Comparison of ENCODE assay signal across 4 cellular contexts in genomic region chr12:52795332-52795674, GRCh38. TPM values are rescaled to one million over a fixed set of nuclear protein-coding genes. Genes with fewer than 3 reads are reported as not detected.
"Had no signal": no experiment of that assay in that cellular context is flagged by ENCODE, and none has a peak within 500 bp of the region (broad histone marks: within the 10 kb centered on the region; RNA-seq: fewer than 3 reads in every experiment).

No MANE protein-coding gene starts in this region.

RNA-seq across cellular contexts. Expression of gene KRT3, which starts 0.6 kb away (rescaled TPM):
- total RNA-seq: LHCN-M2, M059J, MCF 10A, NCI-H460 had no signal

RNA-seq across cellular contexts. Expression of gene KRT76, which starts 18.2 kb away (rescaled TPM):
- total RNA-seq: LHCN-M2, M059J, MCF 10A, NCI-H460 had no signal

RNA-seq across cellular contexts. Expression of gene KRT4, which starts 18.6 kb away (rescaled TPM):
- total RNA-seq: LHCN-M2, M059J, MCF 10A, NCI-H460 had no signal

RNA-seq across cellular contexts. Expression of gene KRT79, which starts 38.8 kb away (rescaled TPM):
- total RNA-seq: LHCN-M2, M059J, MCF 10A, NCI-H460 had no signal

RNA-seq across cellular contexts. Expression of gene KRT78, which starts 53.5 kb away (rescaled TPM):
- total RNA-seq: LHCN-M2, MCF 10A, NCI-H460 had no signal
